Comparison of ENCODE assay signal across 2 cellular contexts in the genomic region with DNA sequence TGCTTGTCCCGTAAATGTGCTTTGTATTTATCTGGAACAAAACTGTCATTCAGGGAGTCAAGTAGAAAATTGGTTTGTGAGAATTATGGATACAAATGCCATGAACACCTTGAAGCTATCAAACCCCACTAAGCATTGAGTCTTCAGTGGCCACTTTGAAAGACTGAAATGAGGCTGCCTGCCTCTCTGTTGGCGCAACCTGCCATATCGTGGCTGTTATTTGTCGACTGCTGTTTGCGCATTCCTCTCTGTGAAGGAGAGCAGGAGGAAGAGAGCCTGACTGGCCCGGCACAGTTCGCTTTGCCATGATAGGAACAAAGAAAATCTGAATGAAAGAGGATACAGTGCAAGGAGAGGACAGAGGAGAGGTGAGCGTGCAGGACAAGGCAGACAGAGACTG.
TF ChIP-seq lines count a peak whose summit lies in the region.

No MANE protein-coding gene starts in this region.

TF ChIP-seq in GM23338, 12 proteins besides CTCF, POLR2A, EP300 and RAD21 (continued from another document):
- TF ChIP-seq EZH2 (IDR thresholded peaks at IDR 0.05; ENCODE audit: low read depth, unreplicated experiment) (no peak), POLR2AphosphoS5 (IDR thresholded peaks at IDR 0.05; ENCODE audit: low read depth) (no peak), ZNF331 (CRISPR knock-in tag; IDR thresholded peaks at IDR 0.05; ENCODE audit: low read depth) (no peak), JUNB (IDR thresholded peaks at IDR 0.05; ENCODE audit: unreplicated experiment) (no peak)

TF ChIP-seq in H1, 55 proteins besides CTCF, POLR2A, EP300 and RAD21 (continued from another document):
- TF ChIP-seq, protein P1, sequence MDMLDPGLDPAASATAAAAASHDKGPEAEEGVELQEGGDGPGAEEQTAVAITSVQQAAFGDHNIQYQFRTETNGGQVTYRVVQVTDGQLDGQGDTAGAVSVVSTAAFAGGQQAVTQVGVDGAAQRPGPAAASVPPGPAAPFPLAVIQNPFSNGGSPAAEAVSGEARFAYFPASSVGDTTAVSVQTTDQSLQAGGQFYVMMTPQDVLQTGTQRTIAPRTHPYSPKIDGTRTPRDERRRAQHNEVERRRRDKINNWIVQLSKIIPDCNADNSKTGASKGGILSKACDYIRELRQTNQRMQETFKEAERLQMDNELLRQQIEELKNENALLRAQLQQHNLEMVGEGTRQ (IDR thresholded peaks at IDR 0.05; ENCODE audit: low read length) = no peak
- TF ChIP-seq ZNF274 (IDR thresholded peaks at IDR 0.05; ENCODE audit: borderline replicate concordance, extremely low read depth, low read length) (no peak), BCL11A (IDR thresholded peaks at IDR 0.05; ENCODE audit: low read depth in 2 of 2, low read length in 2 of 2) (no peak), TAF1 (IDR thresholded peaks at IDR 0.05; ENCODE audit: low read depth, low read length) (no peak), EZH2 (IDR thresholded peaks at IDR 0.05; ENCODE audit: low read depth, low read length, severe bottlenecking) (no peak), KDM5A (IDR thresholded peaks at IDR 0.05; ENCODE audit: low read length) (no peak), HDAC6 (IDR thresholded peaks at IDR 0.05; ENCODE audit: low read depth, low read length) (no peak), CBX8 (IDR thresholded peaks at IDR 0.05; ENCODE audit: borderline replicate concordance, low read depth, low read length) (no peak), JUND (IDR thresholded peaks at IDR 0.05; ENCODE audit: low read length) (no peak), RBBP5 (IDR thresholded peaks at IDR 0.05; ENCODE audit: borderline replicate concordance, low read depth, low read length) (no peak), RXRA (IDR thresholded peaks at IDR 0.05; ENCODE audit: insufficient read depth, low read depth, low read length) (no peak), CEBPB (IDR thresholded peaks at IDR 0.05; ENCODE audit: low read depth, low read length) (no peak), CREB1 (IDR thresholded peaks at IDR 0.05) (no peak), SRF (IDR thresholded peaks at IDR 0.05; ENCODE audit: low read depth, low read length) (no peak), GTF2F1 (IDR thresholded peaks at IDR 0.05; ENCODE audit: borderline replicate concordance, low read depth, low read length) (no peak), JUN (IDR thresholded peaks at IDR 0.05; ENCODE audit: low read depth, low read length) (no peak), SAP30 (IDR thresholded peaks at IDR 0.05; ENCODE audit: insufficient read depth, insufficient replicate concordance, low read length) (no peak)
- TF ChIP-seq, protein P2, sequence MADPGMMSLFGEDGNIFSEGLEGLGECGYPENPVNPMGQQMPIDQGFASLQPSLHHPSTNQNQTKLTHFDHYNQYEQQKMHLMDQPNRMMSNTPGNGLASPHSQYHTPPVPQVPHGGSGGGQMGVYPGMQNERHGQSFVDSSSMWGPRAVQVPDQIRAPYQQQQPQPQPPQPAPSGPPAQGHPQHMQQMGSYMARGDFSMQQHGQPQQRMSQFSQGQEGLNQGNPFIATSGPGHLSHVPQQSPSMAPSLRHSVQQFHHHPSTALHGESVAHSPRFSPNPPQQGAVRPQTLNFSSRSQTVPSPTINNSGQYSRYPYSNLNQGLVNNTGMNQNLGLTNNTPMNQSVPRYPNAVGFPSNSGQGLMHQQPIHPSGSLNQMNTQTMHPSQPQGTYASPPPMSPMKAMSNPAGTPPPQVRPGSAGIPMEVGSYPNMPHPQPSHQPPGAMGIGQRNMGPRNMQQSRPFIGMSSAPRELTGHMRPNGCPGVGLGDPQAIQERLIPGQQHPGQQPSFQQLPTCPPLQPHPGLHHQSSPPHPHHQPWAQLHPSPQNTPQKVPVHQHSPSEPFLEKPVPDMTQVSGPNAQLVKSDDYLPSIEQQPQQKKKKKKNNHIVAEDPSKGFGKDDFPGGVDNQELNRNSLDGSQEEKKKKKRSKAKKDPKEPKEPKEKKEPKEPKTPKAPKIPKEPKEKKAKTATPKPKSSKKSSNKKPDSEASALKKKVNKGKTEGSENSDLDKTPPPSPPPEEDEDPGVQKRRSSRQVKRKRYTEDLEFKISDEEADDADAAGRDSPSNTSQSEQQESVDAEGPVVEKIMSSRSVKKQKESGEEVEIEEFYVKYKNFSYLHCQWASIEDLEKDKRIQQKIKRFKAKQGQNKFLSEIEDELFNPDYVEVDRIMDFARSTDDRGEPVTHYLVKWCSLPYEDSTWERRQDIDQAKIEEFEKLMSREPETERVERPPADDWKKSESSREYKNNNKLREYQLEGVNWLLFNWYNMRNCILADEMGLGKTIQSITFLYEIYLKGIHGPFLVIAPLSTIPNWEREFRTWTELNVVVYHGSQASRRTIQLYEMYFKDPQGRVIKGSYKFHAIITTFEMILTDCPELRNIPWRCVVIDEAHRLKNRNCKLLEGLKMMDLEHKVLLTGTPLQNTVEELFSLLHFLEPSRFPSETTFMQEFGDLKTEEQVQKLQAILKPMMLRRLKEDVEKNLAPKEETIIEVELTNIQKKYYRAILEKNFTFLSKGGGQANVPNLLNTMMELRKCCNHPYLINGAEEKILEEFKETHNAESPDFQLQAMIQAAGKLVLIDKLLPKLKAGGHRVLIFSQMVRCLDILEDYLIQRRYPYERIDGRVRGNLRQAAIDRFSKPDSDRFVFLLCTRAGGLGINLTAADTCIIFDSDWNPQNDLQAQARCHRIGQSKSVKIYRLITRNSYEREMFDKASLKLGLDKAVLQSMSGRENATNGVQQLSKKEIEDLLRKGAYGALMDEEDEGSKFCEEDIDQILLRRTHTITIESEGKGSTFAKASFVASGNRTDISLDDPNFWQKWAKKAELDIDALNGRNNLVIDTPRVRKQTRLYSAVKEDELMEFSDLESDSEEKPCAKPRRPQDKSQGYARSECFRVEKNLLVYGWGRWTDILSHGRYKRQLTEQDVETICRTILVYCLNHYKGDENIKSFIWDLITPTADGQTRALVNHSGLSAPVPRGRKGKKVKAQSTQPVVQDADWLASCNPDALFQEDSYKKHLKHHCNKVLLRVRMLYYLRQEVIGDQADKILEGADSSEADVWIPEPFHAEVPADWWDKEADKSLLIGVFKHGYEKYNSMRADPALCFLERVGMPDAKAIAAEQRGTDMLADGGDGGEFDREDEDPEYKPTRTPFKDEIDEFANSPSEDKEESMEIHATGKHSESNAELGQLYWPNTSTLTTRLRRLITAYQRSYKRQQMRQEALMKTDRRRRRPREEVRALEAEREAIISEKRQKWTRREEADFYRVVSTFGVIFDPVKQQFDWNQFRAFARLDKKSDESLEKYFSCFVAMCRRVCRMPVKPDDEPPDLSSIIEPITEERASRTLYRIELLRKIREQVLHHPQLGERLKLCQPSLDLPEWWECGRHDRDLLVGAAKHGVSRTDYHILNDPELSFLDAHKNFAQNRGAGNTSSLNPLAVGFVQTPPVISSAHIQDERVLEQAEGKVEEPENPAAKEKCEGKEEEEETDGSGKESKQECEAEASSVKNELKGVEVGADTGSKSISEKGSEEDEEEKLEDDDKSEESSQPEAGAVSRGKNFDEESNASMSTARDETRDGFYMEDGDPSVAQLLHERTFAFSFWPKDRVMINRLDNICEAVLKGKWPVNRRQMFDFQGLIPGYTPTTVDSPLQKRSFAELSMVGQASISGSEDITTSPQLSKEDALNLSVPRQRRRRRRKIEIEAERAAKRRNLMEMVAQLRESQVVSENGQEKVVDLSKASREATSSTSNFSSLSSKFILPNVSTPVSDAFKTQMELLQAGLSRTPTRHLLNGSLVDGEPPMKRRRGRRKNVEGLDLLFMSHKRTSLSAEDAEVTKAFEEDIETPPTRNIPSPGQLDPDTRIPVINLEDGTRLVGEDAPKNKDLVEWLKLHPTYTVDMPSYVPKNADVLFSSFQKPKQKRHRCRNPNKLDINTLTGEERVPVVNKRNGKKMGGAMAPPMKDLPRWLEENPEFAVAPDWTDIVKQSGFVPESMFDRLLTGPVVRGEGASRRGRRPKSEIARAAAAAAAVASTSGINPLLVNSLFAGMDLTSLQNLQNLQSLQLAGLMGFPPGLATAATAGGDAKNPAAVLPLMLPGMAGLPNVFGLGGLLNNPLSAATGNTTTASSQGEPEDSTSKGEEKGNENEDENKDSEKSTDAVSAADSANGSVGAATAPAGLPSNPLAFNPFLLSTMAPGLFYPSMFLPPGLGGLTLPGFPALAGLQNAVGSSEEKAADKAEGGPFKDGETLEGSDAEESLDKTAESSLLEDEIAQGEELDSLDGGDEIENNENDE (IDR thresholded peaks at IDR 0.05; ENCODE audit: insufficient replicate concordance, low read length) = no peak
- TF ChIP-seq, protein P3, sequence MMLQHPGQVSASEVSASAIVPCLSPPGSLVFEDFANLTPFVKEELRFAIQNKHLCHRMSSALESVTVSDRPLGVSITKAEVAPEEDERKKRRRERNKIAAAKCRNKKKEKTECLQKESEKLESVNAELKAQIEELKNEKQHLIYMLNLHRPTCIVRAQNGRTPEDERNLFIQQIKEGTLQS (IDR thresholded peaks at IDR 0.05; ENCODE audit: insufficient read depth, low read depth, low read length) = no peak
